16 cellular contexts compared by ENCODE assay signal in the genomic region with DNA sequence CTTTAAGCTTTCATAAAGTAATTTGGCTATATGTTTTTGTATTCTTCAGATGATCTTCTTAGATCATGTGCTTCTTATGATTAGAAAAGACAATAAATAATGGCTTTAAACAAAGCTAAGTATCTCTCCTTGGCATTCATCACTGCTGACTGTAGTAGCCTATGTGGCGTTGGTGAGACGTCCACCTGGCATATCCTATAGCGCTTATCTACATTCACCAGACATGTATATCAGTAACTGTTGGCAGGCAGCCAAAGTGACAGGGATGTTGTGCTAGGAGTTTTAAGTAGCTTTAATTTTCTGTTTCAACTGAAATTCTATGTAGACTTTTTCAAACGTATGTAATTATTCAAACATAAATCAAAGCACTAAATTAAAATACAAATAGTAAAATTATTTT.
DNase-seq lines count a peak whose midpoint lies in the region; ATAC-seq and TF ChIP-seq lines count a peak whose summit lies in the region.
"Had no signal": no experiment of that assay in that cellular context is flagged by ENCODE, and none has a peak within 500 bp of the region (broad histone marks: within the 10 kb centered on the region; RNA-seq: fewer than 3 reads in every experiment).

No MANE protein-coding gene starts in this region.

- no peak for ATAC-seq in HG03432 (IDR thresholded peaks at IDR 0.05; ENCODE audit: unreplicated experiment)
- no peak for ATAC-seq in activated naive CD4-positive, alpha-beta T cell treated with anti-CD3 and anti-CD28 coated beads, Interleukin-2, amount 50 U/mL, for 72 hours
- ATAC-seq: WTC11 had no signal

- H3K27ac Mint-ChIP-seq in activated naive CD4-positive, alpha-beta T cell treated with anti-CD3 and anti-CD28 coated beads, Interleukin-2, amount 50 U/mL, for 72 hours: no peak overlapping the region
- H3K27ac Mint-ChIP-seq: brain, WTC11 had no signal

- H3K9me3 Mint-ChIP-seq in activated naive CD4-positive, alpha-beta T cell treated with anti-CD3 and anti-CD28 coated beads, Interleukin-2, amount 50 U/mL, for 72 hours: no peaks in the 10 kb centered on the region
- H3K9me3 Mint-ChIP-seq: WTC11 had no signal

- no peaks in the 10 kb centered on the region for H3K36me3 Mint-ChIP-seq in activated naive CD4-positive, alpha-beta T cell treated with anti-CD3 and anti-CD28 coated beads, Interleukin-2, amount 50 U/mL, for 72 hours
- H3K36me3 Mint-ChIP-seq: brain, WTC11 had no signal

- H3K9me3 ChIP-seq in BE2C: no peaks in the 10 kb centered on the region
- H3K9me3 ChIP-seq: MG63, right atrium auricular region, thoracic aorta had no signal

- H3K4me1 ChIP-seq in BE2C: peaks cover 27% of the 10 kb centered on the region
- H3K4me1 ChIP-seq: right atrium auricular region had no signal

- peak; percentile 92 for DNase-seq in BE2C
- peak; percentile 10 for DNase-seq in KBM-7
- peak; percentile 97 for DNase-seq in OCI-M1 (lab: John Stamatoyannopoulos, UW)
- DNase-seq in erythroblast (lab: John Stamatoyannopoulos, UW): peak; percentile 96
- DNase-seq in activated naive CD4-positive, alpha-beta T cell treated with anti-CD3 and anti-CD28 coated beads, Interleukin-2, amount 50 U/mL, for 72 hours (ENCODE audit: low spot score in 2 of 2): no peak
- DNase-seq in activated CD8-positive, alpha-beta memory T cell treated with anti-CD3 and anti-CD28 coated beads, Interleukin-2, amount 50 U/mL, for 48 hours: no peak
- DNase-seq in activated T-cell treated with anti-CD3 and anti-CD28 coated beads, Interleukin-2, amount 50 U/mL, for 1 hour: no peak
- DNase-seq: activated naive CD4-positive, alpha-beta T cell treated with anti-CD3 and anti-CD28 coated beads, Interleukin-2, amount 50 U/mL, for 16 hours; effector memory CD4-positive, alpha-beta T cell; MG63; stimulated activated CD4-positive, alpha-beta T cell treated with anti-CD3 and anti-CD28 coated beads, Interleukin-2, amount 100 ng/mL, for 24 hours had no signal

- H3K36me3 ChIP-seq in BE2C: no peaks in the 10 kb centered on the region
- H3K36me3 ChIP-seq: MG63, right atrium auricular region, thoracic aorta had no signal

- in situ Hi-C loops in KBM-7 (cut with MboI; ENCODE audit: low pct_unique_long_range_greater_than_20kb, low sequenced_read_pairs): no loop called here

- no peak for TF ChIP-seq CTCF in BE2C (IDR thresholded peaks at IDR 0.05; ENCODE audit: low read depth, low read length)

- no peaks in the 10 kb centered on the region for H3K27me3 ChIP-seq in BE2C
- H3K27me3 ChIP-seq: MG63, right atrium auricular region had no signal

- no peak overlapping the region for H3K4me3 ChIP-seq in BE2C (ENCODE audit: low read depth, low read length)
- H3K4me3 ChIP-seq: MG63, right atrium auricular region, thoracic aorta had no signal

- TF ChIP-seq POLR2A in erythroblast (IDR thresholded peaks at IDR 0.05; ENCODE audit: low read length): no peak

Comparison
In these comparisons a context has a peak if more than half of its experiments do, and no peak if none do; other contexts are left out.
1. DNase-seq: peak in BE2C (single experiment), KBM-7 (single experiment), OCI-M1 (single experiment) and erythroblast (2 of 2); none in activated naive CD4-positive, alpha-beta T cell treated with anti-CD3 and anti-CD28 coated beads, Interleukin-2, amount 50 U/mL, for 72 hours (0 of 2), activated CD8-positive, alpha-beta memory T cell treated with anti-CD3 and anti-CD28 coated beads, Interleukin-2, amount 50 U/mL, for 48 hours (single experiment) and activated T-cell treated with anti-CD3 and anti-CD28 coated beads, Interleukin-2, amount 50 U/mL, for 1 hour (single experiment).